8 cellular contexts compared by ENCODE assay signal in the genomic region with DNA sequence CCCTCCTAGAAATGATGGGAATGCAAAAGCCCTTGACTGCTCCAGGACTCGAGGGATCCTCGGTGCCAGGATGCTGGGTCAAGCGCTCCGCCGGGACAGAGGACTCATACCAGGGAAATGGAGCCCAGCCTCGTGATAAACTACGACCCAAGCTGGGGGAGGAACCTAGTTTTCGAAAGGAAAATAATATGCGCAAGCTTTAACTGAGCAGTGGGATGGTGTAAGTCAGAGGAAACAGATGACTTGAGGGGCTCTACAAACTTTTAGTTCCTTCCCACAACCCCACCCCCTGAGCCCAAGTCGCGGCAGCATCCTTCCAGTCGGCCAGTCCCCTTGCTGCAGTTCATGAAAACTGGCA. TPM values are rescaled to one million over a fixed set of nuclear protein-coding genes. Genes with fewer than 3 reads are reported as not detected.
DNase-seq lines count a peak whose midpoint lies in the region; ATAC-seq and TF ChIP-seq lines count a peak whose summit lies in the region.

No MANE protein-coding gene starts in this region.

- H3K27me3 ChIP-seq in spleen (replicated peaks in 1 of 7) = no peaks in the 10 kb centered on the region

- intact Hi-C loops in spleen (cut with DNase I; ENCODE audit: low total_unique reads) = loop anchor here (10.0 kb wide), 2 partner anchors 120 to 150 kb away; partner anchors contain the start of gene HNRNPC

- CTCF ChIA-PET in GM10248 (lab: Yijun Ruan, JAX) = no interaction called here

- POLR2A ChIA-PET in GM10248 (lab: Yijun Ruan, JAX) = interaction anchor here (0.6 to 1.5 kb wide), 6 partner anchors 9 to 128 kb away, joined by 3 to 8 read pairs (median 4); no protein-coding TSS in a partner anchor

- no peaks in the 10 kb centered on the region for H3K9me3 ChIP-seq in spleen

- peak overlapping the region; percentile 85 to 95 (median 90) for H3K27ac ChIP-seq in spleen

- 0 to 1% (median 0%) methylated on average over 12 of the region's 12 CpGs for WGBS in spleen, 5 donors

- H3K36me3 ChIP-seq in spleen = peaks cover 0 to 45% (median 26%) of the 10 kb centered on the region in 6 donors

- TF ChIP-seq POLR2A in spleen (IDR thresholded peaks at IDR 0.05) = no peak

- peak; percentile 43 to 44 for ATAC-seq in activated CD4-positive, CD25-positive, alpha-beta regulatory T cell treated with anti-CD3 and anti-CD28 coated beads, Interleukin-2, amount 50 U/mL, for 24 hours
- ATAC-seq in HG02759 (IDR thresholded peaks at IDR 0.05; ENCODE audit: unreplicated experiment) (peak; percentile 35), GM19328 (IDR thresholded peaks at IDR 0.05; ENCODE audit: unreplicated experiment) (no peak)

- DNase-seq in activated CD4-positive, CD25-positive, alpha-beta regulatory T cell treated with anti-CD3 and anti-CD28 coated beads, Interleukin-2, amount 50 U/mL, for 72 hours = no peak
- DNase-seq in SIG-M5 (lab: John Stamatoyannopoulos, UW) (peak; percentile 31), foreskin fibroblast (no peak), spleen (peak; percentile 81), GM10248 (ENCODE audit: extremely low spot score) (no peak)

- TF ChIP-seq CTCF in foreskin fibroblast (IDR thresholded peaks at IDR 0.05; ENCODE audit: low read depth, low read length) (no peak), spleen (IDR thresholded peaks at IDR 0.05 in 8 of 11, conservative IDR thresholded peaks at IDR 0.05 in 3 of 11) (peak in 2 of 11 experiments; percentile 5 to 7), GM10248 (IDR thresholded peaks at IDR 0.05; ENCODE audit: control extremely low read depth, extremely low read depth, low read depth, missing control alignments) (no peak)

- H3K4me3 ChIP-seq in foreskin fibroblast (ENCODE audit: low read depth in 1 of 2, low read length in 2 of 2) (peak overlapping the region; percentile 97 to 98), spleen (peak overlapping the region; percentile 73 to 90 (median 82))

- peaks cover 24 to 54% (median 48%) of the 10 kb centered on the region in 6 donors for H3K4me1 ChIP-seq in spleen

RNA-seq across cellular contexts. Expression of gene SUPT16H, which starts 0.7 kb away (rescaled TPM):
- total RNA-seq in spleen = 10 to 100 TPM; 53.1 to 65.3 (median 58.0) TPM
- polyA plus RNA-seq in spleen = 10 to 100 TPM; 41.3 to 56.0 (median 49.5) TPM

Comparison
In these comparisons a context has a peak if more than half of its experiments do, and no peak if none do; other contexts are left out.
1. DNase-seq: peak in SIG-M5 (single experiment) and spleen (single experiment); none in activated CD4-positive, CD25-positive, alpha-beta regulatory T cell treated with anti-CD3 and anti-CD28 coated beads, Interleukin-2, amount 50 U/mL, for 72 hours (single experiment), foreskin fibroblast (0 of 2) and GM10248 (single experiment).